Comparison of ENCODE assay signal across 16 cellular contexts in genomic region chr19:6227156-6227940, GRCh38.
"Had no signal": no experiment of that assay in that cellular context is flagged by ENCODE, and none has a peak within 500 bp of the region (broad histone marks: within the 10 kb centered on the region; RNA-seq: fewer than 3 reads in every experiment).

No MANE protein-coding gene starts in this region.

- H3K27ac ChIP-seq: ascending aorta, ovary, suprapubic skin had no signal

- H3K27me3 Mint-ChIP-seq: activated CD4-positive, alpha-beta memory T cell treated with anti-CD3 and anti-CD28 coated beads, Interleukin-2, amount 10 ng/mL, durations not matched to agents 7 days and 5 days; naive thymus-derived CD8-positive, alpha-beta T cell had no signal

- H3K4me3 ChIP-seq: ascending aorta, mucosa of descending colon, ovary, suprapubic skin, upper lobe of left lung had no signal

- H3K9me3 ChIP-seq: ascending aorta, mucosa of descending colon, ovary, suprapubic skin, upper lobe of left lung had no signal

- H3K4me1 ChIP-seq: ascending aorta had no signal

- H3K9me3 Mint-ChIP-seq: activated CD4-positive, alpha-beta memory T cell treated with anti-CD3 and anti-CD28 coated beads, Interleukin-2, amount 10 ng/mL, durations not matched to agents 7 days and 5 days; naive thymus-derived CD8-positive, alpha-beta T cell had no signal

- DNase-seq: activated CD4-positive, alpha-beta memory T cell treated with anti-CD3 and anti-CD28 coated beads, Interleukin-2, amount 10 ng/mL, durations not matched to agents 7 days and 5 days; activated CD4-positive, alpha-beta T cell treated with anti-CD3 and anti-CD28 coated beads for 1 hour; cortex of kidney; effector CD8-positive, alpha-beta T cell; hypothalamus; mammary epithelial cell; mucosa of descending colon; naive thymus-derived CD8-positive, alpha-beta T cell; ovary; stimulated activated CD4-positive, alpha-beta T cell treated with anti-CD3 and anti-CD28 coated beads, Interleukin-4, amount 100 ng/mL, for 1 hour; stimulated activated CD8-positive, alpha-beta memory T cell treated with anti-CD3 and anti-CD28 coated beads, Interleukin-4, amount 100 ng/mL, for 48 hours; stimulated activated naive CD8-positive, alpha-beta T cell treated with anti-CD3 and anti-CD28 coated beads, Interleukin-15, Interleukin-2, amounts not matched to agents 100 U/mL and 50 U/mL, for 24 hours; T-helper 9 cell; upper lobe of left lung had no signal

- H3K36me3 ChIP-seq: ovary had no signal

- H3K4me3 Mint-ChIP-seq: activated CD4-positive, alpha-beta memory T cell treated with anti-CD3 and anti-CD28 coated beads, Interleukin-2, amount 10 ng/mL, durations not matched to agents 7 days and 5 days had no signal

- H3K27me3 ChIP-seq: ascending aorta, ovary, suprapubic skin, upper lobe of left lung had no signal
